8 cellular contexts compared by ENCODE assay signal in the genomic region with DNA sequence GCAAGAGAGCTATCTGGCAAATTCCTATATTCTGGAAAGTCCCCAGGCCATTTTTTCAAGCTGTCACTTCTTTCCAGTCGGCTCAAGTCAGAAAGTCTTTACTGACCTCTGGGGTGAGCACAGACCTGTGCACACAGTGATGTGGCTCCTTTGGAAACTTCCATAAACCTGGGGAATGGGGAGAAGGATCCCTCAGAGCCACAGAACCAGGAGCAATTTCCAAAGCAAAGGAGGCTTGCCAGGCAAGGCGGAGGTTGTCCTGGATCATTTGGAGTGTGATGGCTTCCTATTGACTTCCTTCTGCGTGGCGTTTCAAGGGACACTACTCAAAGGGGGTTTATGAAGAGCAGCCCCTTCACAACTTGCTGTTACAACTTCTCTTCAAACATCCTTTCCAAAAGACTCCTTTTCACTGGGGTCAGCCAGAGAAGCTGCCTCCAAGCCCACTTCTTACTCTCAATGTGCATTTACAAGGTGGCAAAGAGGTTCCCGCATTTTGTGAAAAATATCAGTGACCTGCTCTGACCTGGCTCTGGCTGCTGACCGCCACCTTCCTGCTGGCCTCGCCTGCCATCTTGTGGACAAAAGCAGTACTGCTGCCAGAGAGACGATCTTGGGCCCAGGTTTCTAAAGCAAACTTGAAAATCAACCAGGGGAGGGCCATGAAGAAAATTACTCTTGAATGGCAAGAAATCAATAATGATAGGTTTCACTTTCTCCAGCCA. TPM values are rescaled to one million over a fixed set of nuclear protein-coding genes. Genes with fewer than 3 reads are reported as not detected.
A peak's percentile ranks its signal among the peaks of the same experiment; 100 is the strongest.
DNase-seq lines count a peak whose midpoint lies in the region; ATAC-seq and TF ChIP-seq lines count a peak whose summit lies in the region.

No MANE protein-coding gene starts in this region.

- no peaks in the 10 kb centered on the region for H3K9me3 ChIP-seq in suprapubic skin

- CTCF ChIA-PET in RWPE1 (lab: Yijun Ruan, JAX), result interaction anchor here (0.6 to 1.0 kb wide), 4 partner anchors 34 to 468 kb away, joined by 3 to 5 read pairs (median 3); no protein-coding TSS in a partner anchor

- H3K27ac Mint-ChIP-seq in activated T-helper 17 cell treated with anti-CD3 and anti-CD28 coated beads, Interleukin-2, amount 50 U/mL, for 72 hours, result peak overlapping the region; percentile 39

- H3K4me1 ChIP-seq in foreskin keratinocyte, result no peaks in the 10 kb centered on the region
- H3K4me1 ChIP-seq in suprapubic skin, result peaks cover 18% of the 10 kb centered on the region

- no peaks in the 10 kb centered on the region for H3K36me3 Mint-ChIP-seq in activated T-helper 17 cell treated with anti-CD3 and anti-CD28 coated beads, Interleukin-2, amount 50 U/mL, for 72 hours (ENCODE audit: low read depth)

- peaks cover 6% of the 10 kb centered on the region for H3K4me1 Mint-ChIP-seq in activated T-helper 17 cell treated with anti-CD3 and anti-CD28 coated beads, Interleukin-2, amount 50 U/mL, for 72 hours

- no peak for TF ChIP-seq POLR2A in suprapubic skin (IDR thresholded peaks at IDR 0.05)

- no peaks in the 10 kb centered on the region for H3K27me3 Mint-ChIP-seq in activated T-helper 17 cell treated with anti-CD3 and anti-CD28 coated beads, Interleukin-2, amount 50 U/mL, for 72 hours

- POLR2A ChIA-PET in RWPE1 (lab: Yijun Ruan, JAX; ENCODE audit: low non-redundant PET), result no interaction called here

- no peaks in the 10 kb centered on the region for H3K9me3 Mint-ChIP-seq in activated T-helper 17 cell treated with anti-CD3 and anti-CD28 coated beads, Interleukin-2, amount 50 U/mL, for 72 hours

- H3K36me3 ChIP-seq in suprapubic skin, result no peaks in the 10 kb centered on the region

- H3K4me3 ChIP-seq in suprapubic skin, result no peak overlapping the region

- H3K27me3 ChIP-seq in foreskin keratinocyte (no peaks in the 10 kb centered on the region), suprapubic skin (no peaks in the 10 kb centered on the region)

- H3K27ac ChIP-seq in RWPE1, result peak overlapping the region; percentile 33
- no peak overlapping the region for H3K27ac ChIP-seq in foreskin keratinocyte
- H3K27ac ChIP-seq in suprapubic skin, result no peak overlapping the region

- TF ChIP-seq EP300 in suprapubic skin (IDR thresholded peaks at IDR 0.05), result no peak

- H3K4me3 Mint-ChIP-seq in activated T-helper 17 cell treated with anti-CD3 and anti-CD28 coated beads, Interleukin-2, amount 50 U/mL, for 72 hours, result no peak overlapping the region

- peak; percentile 63 for ATAC-seq in activated T-helper 17 cell treated with anti-CD3 and anti-CD28 coated beads, Interleukin-2, amount 50 U/mL, for 72 hours (replicated peaks)
- peak; percentile 47 for ATAC-seq in foreskin keratinocyte

- TF ChIP-seq CTCF in RWPE1 (conservative IDR thresholded peaks at IDR 0.05; ENCODE audit: low read depth), result peak; percentile 98
- TF ChIP-seq CTCF in foreskin keratinocyte (conservative IDR thresholded peaks at IDR 0.05), result peak; percentile 97
- peak; percentile 99 for TF ChIP-seq CTCF in suprapubic skin (IDR thresholded peaks at IDR 0.05)

- DNase-seq in NCI-H510A treated with DMSO at 0.1 percent for 48 hours (lab: John Stamatoyannopoulos, UW) (peak; percentile 29), NCI-H510A (lab: John Stamatoyannopoulos, UW) (no peak), HK-2 (ENCODE audit: unreplicated experiment) (peak; percentile 83), RWPE1 (ENCODE audit: low spot score) (peak; percentile 59), foreskin keratinocyte (no peak), nucleus accumbens (lab: John Stamatoyannopoulos, UW) (peak in 52 of 56 donors; percentile 23 to 90 (median 66)), suprapubic skin (ENCODE audit: low spot score in 2 of 2) (peak; percentile 83 to 89)

- 10% methylated on average over 8 of the region's 8 CpGs for WGBS in suprapubic skin

RNA-seq across cellular contexts. Expression of a gene that starts 18.2 kb away (rescaled TPM):
- not detected for total RNA-seq in activated T-helper 17 cell treated with anti-CD3 and anti-CD28 coated beads, Interleukin-2, amount 50 U/mL, for 72 hours
- not detected in 2 replicates for total RNA-seq in foreskin keratinocyte
- not detected in 2 replicates for polyA plus RNA-seq in foreskin keratinocyte
- total RNA-seq in suprapubic skin, result not detected

Comparison
In these comparisons a context has a peak if more than half of its experiments do, and no peak if none do; other contexts are left out.
1. DNase-seq: peak in NCI-H510A treated with DMSO at 0.1 percent for 48 hours (single experiment), HK-2 (single experiment), RWPE1 (single experiment), nucleus accumbens (52 of 56) and suprapubic skin (2 of 2); none in NCI-H510A (single experiment) and foreskin keratinocyte (0 of 2).
2. Peak in every context shown above with its lines, with median percentiles within 50 percentile points of each other: CTCF ChIP-seq.